Comparison of ENCODE assay signal across 25 cellular contexts in genomic region chr11:131737357-131737756, GRCh38.
DNase-seq lines count a peak whose midpoint lies in the region; ATAC-seq, FAIRE-seq and TF ChIP-seq lines count a peak whose summit lies in the region.
"Had no signal": no experiment of that assay in that cellular context is flagged by ENCODE, and none has a peak within 500 bp of the region (broad histone marks: within the 10 kb centered on the region; RNA-seq: fewer than 3 reads in every experiment).

No MANE protein-coding gene starts in this region.

- H3K4me1 ChIP-seq in GM23338 (ENCODE audit: insufficient read depth) (no peaks in the 10 kb centered on the region), H1 (replicated peaks in 1 of 4; ENCODE audit: control insufficient read depth in 3 of 4, insufficient read depth in 4 of 4, low read length in 3 of 4) (peaks cover 0 to 6% (median 0%) of the 10 kb centered on the region in 4 experiments; a peak in 1 of 7 replicates), parathyroid adenoma (peaks cover 3% of the 10 kb centered on the region), stomach (no peaks in the 10 kb centered on the region)
- H3K4me1 ChIP-seq: BLaER1 treated with 17β-estradiol and CSF1 and Interleukin-3, amounts not matched to agents 10 nM and 100 nM; esophagus muscularis mucosa had no signal

- H2BK15ac ChIP-seq in H1 (ENCODE audit: low read length), result no peak overlapping the region

- no peak for ATAC-seq in GM23338
- ATAC-seq in GM21528 (IDR thresholded peaks at IDR 0.05; ENCODE audit: low FRiP score, unreplicated experiment), result no peak
- ATAC-seq: activated CD8-positive, alpha-beta T cell treated with anti-CD3 and anti-CD28 coated beads for 36 hours; activated T-cell treated with anti-CD3 and anti-CD28 coated beads, Interleukin-2, amount 50 U/mL, for 72 hours; natural killer cell; stimulated activated memory B cell treated with anti-CD40 and anti-IgM and Interleukin-4, amounts not matched to agents 10 μg/mL and 1 μg/mL and 100 μg/mL, for 72 hours; T-helper 17 cell had no signal

- no peak overlapping the region for H3K9ac ChIP-seq in H1 (replicated peaks in 1 of 4; ENCODE audit: extremely low read depth in 1 of 4, low read depth in 3 of 4, low read length in 3 of 4)
- H3K9ac ChIP-seq in parathyroid adenoma, result no peak overlapping the region
- H3K9ac ChIP-seq: BLaER1 treated with 17β-estradiol and CSF1 and Interleukin-3, amounts not matched to agents 10 nM and 100 nM had no signal

- H2AFZ ChIP-seq in GM23338, result no peak overlapping the region
- no peak overlapping the region for H2AFZ ChIP-seq in H1 (ENCODE audit: low read length)
- peak overlapping the region; percentile 28 for H2AFZ ChIP-seq in parathyroid adenoma

- H3K9me3 ChIP-seq in H1 (ENCODE audit: insufficient read depth in 2 of 2, low read depth in 1 of 2, low read length in 1 of 2) (no peaks in the 10 kb centered on the region), parathyroid adenoma (ENCODE audit: control insufficient read depth, low read length) (no peaks in the 10 kb centered on the region), stomach (no peaks in the 10 kb centered on the region)
- H3K9me3 ChIP-seq: BLaER1 treated with 17β-estradiol and CSF1 and Interleukin-3, amounts not matched to agents 10 nM and 100 nM; esophagus muscularis mucosa had no signal

- no peaks in the 10 kb centered on the region for H3K36me3 ChIP-seq in GM23338 (ENCODE audit: insufficient read depth)
- no peaks in the 10 kb centered on the region for H3K36me3 ChIP-seq in H1 (ENCODE audit: control insufficient read depth in 2 of 4, insufficient read depth in 4 of 4, low read length in 3 of 4)
- no peaks in the 10 kb centered on the region for H3K36me3 ChIP-seq in parathyroid adenoma (ENCODE audit: control insufficient read depth, insufficient read depth, low read length)
- no peaks in the 10 kb centered on the region for H3K36me3 ChIP-seq in stomach
- H3K36me3 ChIP-seq: BLaER1 treated with 17β-estradiol and CSF1 and Interleukin-3, amounts not matched to agents 10 nM and 100 nM; esophagus muscularis mucosa had no signal

- peak; percentile 21 to 32; a peak in 3 of 4 replicates for TF ChIP-seq RAD21 in H1 (IDR thresholded peaks at IDR 0.05 in 1 of 2, conservative IDR thresholded peaks at IDR 0.05 in 1 of 2; ENCODE audit: low read depth in 2 of 2, low read length in 2 of 2)

- peaks cover 6% of the 10 kb centered on the region for H3K27me3 Mint-ChIP-seq in GM23338 (ENCODE audit: insufficient read depth, low read depth, poor library complexity)
- H3K27me3 Mint-ChIP-seq in activated T-helper 2 cell treated with anti-CD3 and anti-CD28 coated beads, Interferon-gamma antibody, Interleukin-2, Interleukin-4, amounts not matched to agents 10 μg/mL and 5 μg/mL and 100 μg/mL, durations not matched to agents 14 hours and 24 hours and 36 hours (ENCODE audit: low read depth), result no peaks in the 10 kb centered on the region
- H3K27me3 Mint-ChIP-seq: activated CD8-positive, alpha-beta T cell treated with anti-CD3 and anti-CD28 coated beads for 36 hours; stimulated activated memory B cell treated with anti-CD40 and anti-IgM and Interleukin-4, amounts not matched to agents 10 μg/mL and 1 μg/mL and 100 μg/mL, for 72 hours had no signal

- no peak overlapping the region for H4K8ac ChIP-seq in H1 (ENCODE audit: extremely low read depth, insufficient read depth, low read length)

- no peak overlapping the region for H3K27ac Mint-ChIP-seq in GM23338
- H3K27ac Mint-ChIP-seq in activated T-helper 2 cell treated with anti-CD3 and anti-CD28 coated beads, Interferon-gamma antibody, Interleukin-2, Interleukin-4, amounts not matched to agents 10 μg/mL and 5 μg/mL and 100 μg/mL, durations not matched to agents 14 hours and 24 hours and 36 hours, result no peak overlapping the region
- H3K27ac Mint-ChIP-seq: activated CD8-positive, alpha-beta T cell treated with anti-CD3 and anti-CD28 coated beads for 36 hours; activated naive CD8-positive, alpha-beta T cell treated with anti-CD3 and anti-CD28 coated beads for 36 hours; activated T-cell treated with anti-CD3 and anti-CD28 coated beads, Interleukin-2, amount 50 U/mL, for 72 hours; natural killer cell; stimulated activated memory B cell treated with anti-CD40 and anti-IgM and Interleukin-4, amounts not matched to agents 10 μg/mL and 1 μg/mL and 100 μg/mL, for 72 hours; T-helper 17 cell had no signal

- CTCF ChIA-PET in H1 (lab: Charles Lee; ENCODE audit: partially characterized antibody), result interaction anchor here (0.6 to 4.0 kb wide), 8 partner anchors 10 to 139 kb away, joined by 4 to 58 read pairs (median 6); no protein-coding TSS in a partner anchor

- no peak overlapping the region for H2BK120ac ChIP-seq in H1 (replicated peaks; ENCODE audit: low read depth, low read length)

- H3K4me3 ChIP-seq in GM23338 (no peak overlapping the region), H1 (ENCODE audit: extremely low read depth in 1 of 4, insufficient read depth in 2 of 4, low read depth in 3 of 4, low read length in 4 of 4) (no peak overlapping the region), parathyroid adenoma (ENCODE audit: low read depth, low read length) (no peak overlapping the region), stomach (no peak overlapping the region)
- H3K4me3 ChIP-seq: BLaER1 treated with 17β-estradiol and CSF1 and Interleukin-3, amounts not matched to agents 10 nM and 100 nM; esophagus muscularis mucosa had no signal

- H4K5ac ChIP-seq in H1 (ENCODE audit: insufficient read length, low read depth, low read length), result no peak overlapping the region

- POLR2A ChIA-PET in H1 (lab: Charles Lee; ENCODE audit: partially characterized antibody), result no interaction called here

- H3K27me3 ChIP-seq in GM23338 (ENCODE audit: insufficient read depth) (no peaks in the 10 kb centered on the region), H1 (replicated peaks in 1 of 4; ENCODE audit: control insufficient read depth in 3 of 4, extremely low read depth in 1 of 4, insufficient read depth in 3 of 4, low read length in 3 of 4) (no peaks in the 10 kb centered on the region), parathyroid adenoma (ENCODE audit: control insufficient read depth, insufficient read depth, low read length) (no peaks in the 10 kb centered on the region), stomach (peaks cover 0 to 23% (median 4%) of the 10 kb centered on the region in 3 donors)

- no peak overlapping the region for H2BK12ac ChIP-seq in H1 (ENCODE audit: low read depth, low read length)

- DNase-seq in GM23338 (ENCODE audit: low spot score), result peak; percentile 20
- DNase-seq in OCI-M1 (lab: John Stamatoyannopoulos, UW), result peak; percentile 4
- no peak for DNase-seq in H1 (ENCODE audit: low read depth in 1 of 2, low spot score in 2 of 2)
- no peak for DNase-seq in GM19239 (ENCODE audit: insufficient read length, low spot score)
- no peak for DNase-seq in stomach
- no peak for DNase-seq in activated T-helper 2 cell treated with anti-CD3 and anti-CD28 coated beads, Interferon-gamma antibody, Interleukin-2, Interleukin-4, amounts not matched to agents 10 μg/mL and 5 μg/mL and 100 μg/mL, durations not matched to agents 14 hours and 24 hours and 36 hours (ENCODE audit: low spot score)
- DNase-seq: activated CD4-positive, CD25-positive, alpha-beta regulatory T cell; activated CD8-positive, alpha-beta T cell treated with anti-CD3 and anti-CD28 coated beads for 36 hours; activated naive CD8-positive, alpha-beta T cell treated with anti-CD3 and anti-CD28 coated beads for 36 hours; activated T-cell treated with anti-CD3 and anti-CD28 coated beads, Interleukin-2, amount 50 U/mL, for 72 hours; GF-D8; hippocampal formation; mammary epithelial cell; MM.1S; natural killer cell; NCI-H2029; NCI-H446 treated with DMSO at 0.1 percent for 48 hours; Right ventricle myocardium superior; T-helper 17 cell had no signal

- no peak overlapping the region for H3K23ac ChIP-seq in H1 (ENCODE audit: insufficient read length)

- no peaks in the 10 kb centered on the region for H3K23me2 ChIP-seq in H1 (ENCODE audit: low read depth, low read length)

- peaks cover 14% of the 10 kb centered on the region for H3K4me1 Mint-ChIP-seq in GM23338
- H3K4me1 Mint-ChIP-seq in activated T-helper 2 cell treated with anti-CD3 and anti-CD28 coated beads, Interferon-gamma antibody, Interleukin-2, Interleukin-4, amounts not matched to agents 10 μg/mL and 5 μg/mL and 100 μg/mL, durations not matched to agents 14 hours and 24 hours and 36 hours (ENCODE audit: low read depth), result no peaks in the 10 kb centered on the region
- H3K4me1 Mint-ChIP-seq: activated naive CD8-positive, alpha-beta T cell treated with anti-CD3 and anti-CD28 coated beads for 36 hours; natural killer cell; stimulated activated memory B cell treated with anti-CD40 and anti-IgM and Interleukin-4, amounts not matched to agents 10 μg/mL and 1 μg/mL and 100 μg/mL, for 72 hours; T-helper 17 cell had no signal

- no peak overlapping the region for H3K4me3 Mint-ChIP-seq in GM23338
- no peak overlapping the region for H3K4me3 Mint-ChIP-seq in activated T-helper 2 cell treated with anti-CD3 and anti-CD28 coated beads, Interferon-gamma antibody, Interleukin-2, Interleukin-4, amounts not matched to agents 10 μg/mL and 5 μg/mL and 100 μg/mL, durations not matched to agents 14 hours and 24 hours and 36 hours (ENCODE audit: low read depth)
- H3K4me3 Mint-ChIP-seq: activated CD8-positive, alpha-beta T cell treated with anti-CD3 and anti-CD28 coated beads for 36 hours; activated naive CD8-positive, alpha-beta T cell treated with anti-CD3 and anti-CD28 coated beads for 36 hours; activated T-cell treated with anti-CD3 and anti-CD28 coated beads, Interleukin-2, amount 50 U/mL, for 72 hours; natural killer cell; stimulated activated memory B cell treated with anti-CD40 and anti-IgM and Interleukin-4, amounts not matched to agents 10 μg/mL and 1 μg/mL and 100 μg/mL, for 72 hours; T-helper 17 cell had no signal

- H3K9me2 ChIP-seq in GM23338 (ENCODE audit: insufficient read depth), result no peaks in the 10 kb centered on the region

- no peak overlapping the region for H2AK5ac ChIP-seq in H1 (ENCODE audit: low read depth, low read length)

- TF ChIP-seq EP300 in H1 (IDR thresholded peaks at IDR 0.05; ENCODE audit: borderline replicate concordance in 1 of 2, low read depth in 2 of 2, low read length in 2 of 2), result no peak
- no peak for TF ChIP-seq EP300 in stomach (IDR thresholded peaks at IDR 0.05)

- H3K79me1 ChIP-seq in H1 (ENCODE audit: low read depth, low read length), result no peaks in the 10 kb centered on the region

- H3K18ac ChIP-seq in H1 (ENCODE audit: extremely low read depth, low read length), result no peak overlapping the region

- TF ChIP-seq POLR2A in H1 (IDR thresholded peaks at IDR 0.05; ENCODE audit: control extremely low read depth in 1 of 2, low read depth in 2 of 2, low read length in 2 of 2) (no peak), stomach (IDR thresholded peaks at IDR 0.05) (no peak)

- H3K14ac ChIP-seq in H1 (ENCODE audit: insufficient read length), result no peak overlapping the region

- no peak overlapping the region for H3K27ac ChIP-seq in GM23338 (ENCODE audit: low read depth)
- no peak overlapping the region for H3K27ac ChIP-seq in H1 (ENCODE audit: low read depth, low read length)
- peak overlapping the region; percentile 36 for H3K27ac ChIP-seq in parathyroid adenoma
- H3K27ac ChIP-seq in stomach, result no peak overlapping the region
- H3K27ac ChIP-seq: BLaER1 treated with 17β-estradiol and CSF1 and Interleukin-3, amounts not matched to agents 10 nM and 100 nM; esophagus muscularis mucosa had no signal

- no peaks in the 10 kb centered on the region for H3K9me3 Mint-ChIP-seq in GM23338
- no peaks in the 10 kb centered on the region for H3K9me3 Mint-ChIP-seq in activated T-helper 2 cell treated with anti-CD3 and anti-CD28 coated beads, Interferon-gamma antibody, Interleukin-2, Interleukin-4, amounts not matched to agents 10 μg/mL and 5 μg/mL and 100 μg/mL, durations not matched to agents 14 hours and 24 hours and 36 hours
- H3K9me3 Mint-ChIP-seq: activated CD8-positive, alpha-beta T cell treated with anti-CD3 and anti-CD28 coated beads for 36 hours; activated naive CD8-positive, alpha-beta T cell treated with anti-CD3 and anti-CD28 coated beads for 36 hours had no signal

- no peak overlapping the region for H3K56ac ChIP-seq in H1 (replicated peaks; ENCODE audit: insufficient read length, low read depth, low read length)

- H3K4ac ChIP-seq in H1 (replicated peaks; ENCODE audit: insufficient read length, low read depth, low read length), result no peak overlapping the region

- intact Hi-C loops in stomach (cut with DNase I; ENCODE audit: low total_unique reads), result no loop called here
- intact Hi-C loops in activated T-helper 2 cell treated with anti-CD3 and anti-CD28 coated beads, Interferon-gamma antibody, Interleukin-2, Interleukin-4, amounts not matched to agents 10 μg/mL and 5 μg/mL and 100 μg/mL, durations not matched to agents 14 hours and 24 hours and 36 hours (cut with micrococcal nuclease), result no loop called here

- H3K4me2 ChIP-seq in GM23338 (no peak overlapping the region), H1 (ENCODE audit: insufficient read depth in 1 of 2, low read depth in 2 of 2, low read length in 2 of 2) (no peak overlapping the region), parathyroid adenoma (ENCODE audit: low read length) (no peak overlapping the region)
- H3K4me2 ChIP-seq: BLaER1 treated with 17β-estradiol and CSF1 and Interleukin-3, amounts not matched to agents 10 nM and 100 nM had no signal

- no peaks in the 10 kb centered on the region for H3K79me2 ChIP-seq in GM23338 (replicated peaks; ENCODE audit: insufficient read depth)
- H3K79me2 ChIP-seq in H1 (ENCODE audit: control insufficient read depth in 1 of 2, insufficient read depth in 2 of 2, low read length in 2 of 2), result no peaks in the 10 kb centered on the region
- H3K79me2 ChIP-seq in parathyroid adenoma, result no peaks in the 10 kb centered on the region

- H3F3A ChIP-seq in GM23338 (replicated peaks; ENCODE audit: low read depth), result no peaks in the 10 kb centered on the region

- H2BK5ac ChIP-seq in H1 (ENCODE audit: low read depth, low read length), result no peak overlapping the region

- no peaks in the 10 kb centered on the region for H4K20me1 ChIP-seq in GM23338 (replicated peaks; ENCODE audit: insufficient read depth)
- H4K20me1 ChIP-seq in H1 (replicated peaks in 1 of 2; ENCODE audit: control insufficient read depth in 1 of 2, insufficient read depth in 2 of 2, low read length in 2 of 2), result no peaks in the 10 kb centered on the region
- H4K20me1 ChIP-seq: BLaER1 treated with 17β-estradiol and CSF1 and Interleukin-3, amounts not matched to agents 10 nM and 100 nM had no signal

- FAIRE-seq in H1 (lab: Jason Lieb, UNC), result no peak
- FAIRE-seq in GM19239 (lab: Jason Lieb, UNC), result no peak
- FAIRE-seq: GM12891 had no signal

- no peak overlapping the region for H2BK20ac ChIP-seq in H1 (ENCODE audit: low read length)

- peak in 1 of 2 experiments; percentile 38; a peak in 2 of 4 replicates for TF ChIP-seq CTCF in GM23338 (conservative IDR thresholded peaks at IDR 0.05; ENCODE audit: low read depth in 2 of 2)
- TF ChIP-seq CTCF in H1 (IDR thresholded peaks at IDR 0.05; ENCODE audit: control extremely low read depth in 1 of 3, insufficient read depth in 1 of 3, low read depth in 1 of 3, low read length in 3 of 3), result peak in 1 of 3 experiments; percentile 6; a peak in 1 of 4 replicates
- TF ChIP-seq CTCF in parathyroid adenoma (IDR thresholded peaks at IDR 0.05), result no peak
- no peak for TF ChIP-seq CTCF in stomach (IDR thresholded peaks at IDR 0.05)

- no peaks in the 10 kb centered on the region for H3K36me3 Mint-ChIP-seq in GM23338 (ENCODE audit: low read depth)
- H3K36me3 Mint-ChIP-seq in activated T-helper 2 cell treated with anti-CD3 and anti-CD28 coated beads, Interferon-gamma antibody, Interleukin-2, Interleukin-4, amounts not matched to agents 10 μg/mL and 5 μg/mL and 100 μg/mL, durations not matched to agents 14 hours and 24 hours and 36 hours (ENCODE audit: low read depth), result no peaks in the 10 kb centered on the region
- H3K36me3 Mint-ChIP-seq: activated naive CD8-positive, alpha-beta T cell treated with anti-CD3 and anti-CD28 coated beads for 36 hours; natural killer cell; stimulated activated memory B cell treated with anti-CD40 and anti-IgM and Interleukin-4, amounts not matched to agents 10 μg/mL and 1 μg/mL and 100 μg/mL, for 72 hours had no signal

- WGBS in H1 (ENCODE audit: extremely low coverage in 1 of 2, insufficient coverage in 1 of 2, insufficient read length in 1 of 2, insufficient replicate concordance in 2 of 2, low coverage in 1 of 2, low lambda C conversion rate in 2 of 2, missing lambda C conversion rate in 1 of 2), 2 experiments, result 83% methylated on average over 7 of the region's 7 CpGs; no CpG with 5 or more reads in 1 of the 2 experiments
- WGBS in stomach, 5 donors, result 44 to 52% (median 46%) methylated on average over 7 of the region's 7 CpGs

- no peak overlapping the region for H4K91ac ChIP-seq in H1 (replicated peaks; ENCODE audit: insufficient read length, low read length)

Comparison
In these comparisons a context has a peak if more than half of its experiments do, and no peak if none do; other contexts are left out.
1. DNase-seq: peak in GM23338 (single experiment) and OCI-M1 (single experiment); none in H1 (0 of 2), GM19239 (single experiment), stomach (single experiment) and activated T-helper 2 cell treated with anti-CD3 and anti-CD28 coated beads, Interferon-gamma antibody, Interleukin-2, Interleukin-4, amounts not matched to agents 10 μg/mL and 5 μg/mL and 100 μg/mL, durations not matched to agents 14 hours and 24 hours and 36 hours (single experiment).